Comparison of ENCODE assay signal across 21 cellular contexts in genomic region chr3:68089572-68089991, GRCh38.
DNase-seq lines count a peak whose midpoint lies in the region; ATAC-seq and TF ChIP-seq lines count a peak whose summit lies in the region.
"Had no signal": no experiment of that assay in that cellular context is flagged by ENCODE, and none has a peak within 500 bp of the region (broad histone marks: within the 10 kb centered on the region; RNA-seq: fewer than 3 reads in every experiment).

No MANE protein-coding gene starts in this region.

- POLR2A ChIA-PET in PC-3 (lab: Charles Lee; ENCODE audit: unreplicated experiment), result no interaction called here

- H3K9me3 ChIP-seq in PC-3 (ENCODE audit: low read length), result no peaks in the 10 kb centered on the region
- H3K9me3 ChIP-seq: lower lobe of right lung, right atrium auricular region, thyroid gland had no signal

- CTCF ChIA-PET in PC-3 (lab: Charles Lee), result no interaction called here

- in situ Hi-C loops in Caki2 (cut with HindIII; ENCODE audit: low pct_unique_long_range_greater_than_20kb, low sequenced_read_pairs), result no loop called here

- H3K4me3 ChIP-seq in PC-3 (ENCODE audit: low read length) (no peak overlapping the region), epithelial cell of proximal tubule (ENCODE audit: low read depth, low read length) (no peak overlapping the region)
- H3K4me3 ChIP-seq: GM12878, lower lobe of right lung, right atrium auricular region, SK-N-MC, thyroid gland had no signal

- H3K79me2 ChIP-seq in PC-3 (ENCODE audit: low read length), result no peaks in the 10 kb centered on the region

- no peaks in the 10 kb centered on the region for H3K4me1 ChIP-seq in PC-3 (ENCODE audit: insufficient read depth, low read length)
- H3K4me1 ChIP-seq: lower lobe of right lung, right atrium auricular region, thyroid gland had no signal

- no peak overlapping the region for H3K27ac ChIP-seq in PC-3 (ENCODE audit: low read length)
- H3K27ac ChIP-seq: lower lobe of right lung, right atrium auricular region, SK-N-MC, thyroid gland, WERI-Rb-1 had no signal

- H2AFZ ChIP-seq in PC-3 (ENCODE audit: low read length), result no peak overlapping the region

- no peaks in the 10 kb centered on the region for H3F3A ChIP-seq in PC-3 (ENCODE audit: low read length, unreplicated experiment)

- TF ChIP-seq CTCF in PC-3 (conservative IDR thresholded peaks at IDR 0.05; ENCODE audit: low read depth, low read length) (no peak), epithelial cell of proximal tubule (conservative IDR thresholded peaks at IDR 0.05; ENCODE audit: low read depth, low read length) (no peak), omental fat pad (IDR thresholded peaks at IDR 0.05) (no peak)

- H3K27me3 ChIP-seq in PC-3 (ENCODE audit: low read length), result no peaks in the 10 kb centered on the region
- H3K27me3 ChIP-seq: right atrium auricular region, thyroid gland had no signal

- H3K36me3 ChIP-seq in PC-3 (ENCODE audit: low read depth, low read length), result no peaks in the 10 kb centered on the region
- H3K36me3 ChIP-seq: lower lobe of right lung, right atrium auricular region, thyroid gland, WERI-Rb-1 had no signal

- H4K20me1 ChIP-seq in PC-3 (ENCODE audit: low read length), result no peaks in the 10 kb centered on the region

- intact Hi-C loops in PC-3 (cut with micrococcal nuclease), result no loop called here

- no peak overlapping the region for H3K9ac ChIP-seq in PC-3 (ENCODE audit: low read length)

- no TSS peak for BruUV-seq in PC-3 (replicated peaks; lab: Mats Ljungman, UMichigan)

- no peak overlapping the region for H3K4me2 ChIP-seq in PC-3 (ENCODE audit: low read length)

- DNase-seq in Caki2 (ENCODE audit: low read depth) (peak; percentile 95), PC-3 (peak; percentile 1), epithelial cell of proximal tubule (ENCODE audit: low read depth) (peak; percentile 78), omental fat pad (ENCODE audit: low spot score) (no peak)
- no peak for DNase-seq in activated CD4-positive, alpha-beta T cell treated with anti-CD3 and anti-CD28 coated beads, Interleukin-2, amount 50 U/mL, for 48 hours
- DNase-seq in activated CD8-positive, alpha-beta memory T cell treated with anti-CD3 and anti-CD28 coated beads, Interleukin-2, amount 50 U/mL, for 48 hours, result no peak
- DNase-seq: activated naive CD4-positive, alpha-beta T cell treated with Interleukin-2 at 50 U/mL for 16 hours; aorta; DMS79 treated with DMSO at 0.1 percent for 48 hours; HFFc6; hypothalamus; lower lobe of right lung; NCI-H1105 treated with DMSO at 0.1 percent for 48 hours; NCI-H2081 treated with DMSO at 0.1 percent for 48 hours; NCI-H524 treated with DMSO at 0.1 percent for 48 hours; thyroid gland; WERI-Rb-1 had no signal

- ATAC-seq in PC-3 (no peak), omental fat pad (ENCODE audit: low FRiP score) (peak; percentile 65), GM21526 (IDR thresholded peaks at IDR 0.05; ENCODE audit: low FRiP score, unreplicated experiment) (no peak)
- ATAC-seq: GM12878, lower lobe of right lung had no signal

- no peaks in the 10 kb centered on the region for H3K9me2 ChIP-seq in PC-3 (replicated peaks; ENCODE audit: low read length)

Comparison
In these comparisons a context has a peak if more than half of its experiments do, and no peak if none do; other contexts are left out.
1. DNase-seq: peak in Caki2 (single experiment), PC-3 (single experiment) and epithelial cell of proximal tubule (single experiment); none in omental fat pad (single experiment), activated CD4-positive, alpha-beta T cell treated with anti-CD3 and anti-CD28 coated beads, Interleukin-2, amount 50 U/mL, for 48 hours (0 of 2) and activated CD8-positive, alpha-beta memory T cell treated with anti-CD3 and anti-CD28 coated beads, Interleukin-2, amount 50 U/mL, for 48 hours (single experiment).